9 cellular contexts compared by ENCODE assay signal in genomic region chr22:24937114-24937513, GRCh38. TPM values are rescaled to one million over a fixed set of nuclear protein-coding genes. Genes with fewer than 3 reads are reported as not detected.
A peak's percentile ranks its signal among the peaks of the same experiment; 100 is the strongest.
DNase-seq lines count a peak whose midpoint lies in the region; ATAC-seq lines count a peak whose summit lies in the region.
"Had no signal": no experiment of that assay in that cellular context is flagged by ENCODE, and none has a peak within 500 bp of the region (broad histone marks: within the 10 kb centered on the region; RNA-seq: fewer than 3 reads in every experiment).

No MANE protein-coding gene starts in this region.

- H3K36me3 Mint-ChIP-seq in stimulated activated effector memory CD8-positive, alpha-beta T cell treated with anti-CD3 and anti-CD28 coated beads, Interleukin-12 subunit alpha, Interleukin-12 subunit beta, amount 100 ng/mL, for 72 hours: no peaks in the 10 kb centered on the region

- no peak overlapping the region for H3K9ac ChIP-seq in adipocyte (ENCODE audit: low read length)

- DNase-seq in DMS53 (lab: John Stamatoyannopoulos, UW) (peak; percentile 27), DMS53 treated with DMSO at 0.1 percent for 48 hours (lab: John Stamatoyannopoulos, UW; ENCODE audit: unreplicated experiment) (no peak), Kasumi-1 (lab: John Stamatoyannopoulos, UW) (peak; percentile 21 to 30), adipocyte (ENCODE audit: low read depth) (peak; percentile 7), left lobe of liver (ENCODE audit: low spot score) (no peak), amygdala (lab: John Stamatoyannopoulos, UW) (no peak)
- DNase-seq in stimulated activated CD4-positive, alpha-beta T cell treated with anti-CD3 and anti-CD28 coated beads, Interleukin-4, amount 100 ng/mL, for 1 hour: no peak
- DNase-seq in stimulated activated effector memory CD8-positive, alpha-beta T cell treated with anti-CD3 and anti-CD28 coated beads, Interleukin-12 subunit alpha, Interleukin-12 subunit beta, amount 100 ng/mL, for 72 hours (ENCODE audit: low spot score in 2 of 2): no peak

- no peaks in the 10 kb centered on the region for H3K9me3 Mint-ChIP-seq in stimulated activated effector memory CD8-positive, alpha-beta T cell treated with anti-CD3 and anti-CD28 coated beads, Interleukin-12 subunit alpha, Interleukin-12 subunit beta, amount 100 ng/mL, for 72 hours

- no peaks in the 10 kb centered on the region for H3K4me1 ChIP-seq in adipocyte (ENCODE audit: control insufficient read depth, insufficient read depth, low read length)

- no peak overlapping the region for H3K27ac Mint-ChIP-seq in stimulated activated effector memory CD8-positive, alpha-beta T cell treated with anti-CD3 and anti-CD28 coated beads, Interleukin-12 subunit alpha, Interleukin-12 subunit beta, amount 100 ng/mL, for 72 hours

- H3K4me3 Mint-ChIP-seq in stimulated activated effector memory CD8-positive, alpha-beta T cell treated with anti-CD3 and anti-CD28 coated beads, Interleukin-12 subunit alpha, Interleukin-12 subunit beta, amount 100 ng/mL, for 72 hours: no peak overlapping the region

- H3K36me3 ChIP-seq in adipocyte (ENCODE audit: control insufficient read depth, insufficient read depth, low read length, severe bottlenecking): no peaks in the 10 kb centered on the region
- H3K36me3 ChIP-seq: thoracic aorta had no signal

- peak; percentile 59 for ATAC-seq in left lobe of liver
- no peak for ATAC-seq in stimulated activated effector memory CD8-positive, alpha-beta T cell treated with anti-CD3 and anti-CD28 coated beads, Interleukin-12 subunit alpha, Interleukin-12 subunit beta, amount 100 ng/mL, for 72 hours

- no peaks in the 10 kb centered on the region for H3K9me3 ChIP-seq in adipocyte (ENCODE audit: control insufficient read depth, low read length)
- H3K9me3 ChIP-seq: thoracic aorta had no signal

- no peak overlapping the region for H3K4me3 ChIP-seq in adipocyte (ENCODE audit: low read length)
- H3K4me3 ChIP-seq: thoracic aorta had no signal

- peaks cover 49% of the 10 kb centered on the region for H3K27me3 ChIP-seq in adipocyte (replicated peaks; ENCODE audit: control insufficient read depth, insufficient read depth, low read length)

- H3K4me1 Mint-ChIP-seq in stimulated activated effector memory CD8-positive, alpha-beta T cell treated with anti-CD3 and anti-CD28 coated beads, Interleukin-12 subunit alpha, Interleukin-12 subunit beta, amount 100 ng/mL, for 72 hours: no peaks in the 10 kb centered on the region

RNA-seq across cellular contexts. Expression of gene LHFPL7, which starts 9.4 kb away (rescaled TPM):
- not detected for total RNA-seq in left lobe of liver
- total RNA-seq: thoracic aorta had no signal

RNA-seq across cellular contexts. Expression of gene KIAA1671, which starts 15.4 kb away (rescaled TPM):
- 38.9 TPM for total RNA-seq in left lobe of liver

Comparison
In these comparisons a context has a peak if more than half of its experiments do, and no peak if none do; other contexts are left out.
1. DNase-seq: peak in DMS53 (single experiment), Kasumi-1 (2 of 2) and adipocyte (single experiment); none in DMS53 treated with DMSO at 0.1 percent for 48 hours (single experiment), left lobe of liver (single experiment), stimulated activated CD4-positive, alpha-beta T cell treated with anti-CD3 and anti-CD28 coated beads, Interleukin-4, amount 100 ng/mL, for 1 hour (single experiment), amygdala (0 of 56) and stimulated activated effector memory CD8-positive, alpha-beta T cell treated with anti-CD3 and anti-CD28 coated beads, Interleukin-12 subunit alpha, Interleukin-12 subunit beta, amount 100 ng/mL, for 72 hours (0 of 2).